10 cellular contexts compared by ENCODE assay signal in genomic region chr6:106739387-106739786, GRCh38.
A peak's percentile ranks its signal among the peaks of the same experiment; 100 is the strongest.
DNase-seq lines count a peak whose midpoint lies in the region; ATAC-seq, FAIRE-seq and TF ChIP-seq lines count a peak whose summit lies in the region.
"Had no signal": no experiment of that assay in that cellular context is flagged by ENCODE, and none has a peak within 500 bp of the region (broad histone marks: within the 10 kb centered on the region; RNA-seq: fewer than 3 reads in every experiment).

No MANE protein-coding gene starts in this region.

- H3K4me1 Mint-ChIP-seq in activated CD4-positive, alpha-beta T cell treated with anti-CD3 and anti-CD28 coated beads, Interleukin-2, amount 10 ng/mL, durations not matched to agents 7 days and 5 days = no peaks in the 10 kb centered on the region
- no peaks in the 10 kb centered on the region for H3K4me1 Mint-ChIP-seq in activated naive CD4-positive, alpha-beta T cell treated with anti-CD3 and anti-CD28 coated beads, Interleukin-2, amount 10 ng/mL, durations not matched to agents 7 days and 5 days
- H3K4me1 Mint-ChIP-seq: naive thymus-derived CD4-positive, alpha-beta T cell had no signal

- CTCF ChIA-PET in A549 (lab: Yijun Ruan, JAX) = no interaction called here
- CTCF ChIA-PET in activated CD4-positive, alpha-beta T cell treated with anti-CD3 and anti-CD28 coated beads, Interleukin-2, amount 10 ng/mL, durations not matched to agents 7 days and 5 days (lab: Charles Lee) = no interaction called here
- CTCF ChIA-PET in activated naive CD4-positive, alpha-beta T cell treated with anti-CD3 and anti-CD28 coated beads, Interleukin-2, amount 10 ng/mL, durations not matched to agents 7 days and 5 days (lab: Charles Lee) = no interaction called here

- TF ChIP-seq POLR2A in A549 (IDR thresholded peaks at IDR 0.05; ENCODE audit: low read length) = no peak

- DNase-seq in A549 (ENCODE audit: low read depth in 1 of 2, low spot score in 1 of 2) = peak; percentile 34 to 56
- peak; percentile 69 for DNase-seq in NCI-H2196 treated with DMSO at 0.1 percent for 48 hours (lab: John Stamatoyannopoulos, UW; ENCODE audit: unreplicated experiment)
- peak; percentile 98 for DNase-seq in epithelial cell of prostate (ENCODE audit: low read depth, low spot score)
- DNase-seq in midbrain (lab: John Stamatoyannopoulos, UW) = peak; percentile 25
- no peak for DNase-seq in activated CD4-positive, alpha-beta T cell treated with anti-CD3 and anti-CD28 coated beads, Interleukin-2, amount 10 ng/mL, durations not matched to agents 7 days and 5 days
- no peak for DNase-seq in activated naive CD4-positive, alpha-beta T cell treated with anti-CD3 and anti-CD28 coated beads, Interleukin-2, amount 10 ng/mL, durations not matched to agents 7 days and 5 days
- DNase-seq: naive thymus-derived CD4-positive, alpha-beta T cell had no signal

- H3K27ac ChIP-seq in A549 (peak overlapping the region; percentile 67 to 86), epithelial cell of prostate (peak overlapping the region; percentile 55)

- H3K4me3 ChIP-seq in A549 = no peak overlapping the region

- H3K36me3 Mint-ChIP-seq in activated CD4-positive, alpha-beta T cell treated with anti-CD3 and anti-CD28 coated beads, Interleukin-2, amount 10 ng/mL, durations not matched to agents 7 days and 5 days (ENCODE audit: low read depth) = no peaks in the 10 kb centered on the region
- H3K36me3 Mint-ChIP-seq in activated naive CD4-positive, alpha-beta T cell treated with anti-CD3 and anti-CD28 coated beads, Interleukin-2, amount 10 ng/mL, durations not matched to agents 7 days and 5 days = no peaks in the 10 kb centered on the region
- H3K36me3 Mint-ChIP-seq: naive thymus-derived CD4-positive, alpha-beta T cell had no signal

- POLR2A ChIA-PET in A549 (lab: Yijun Ruan, JAX) = no interaction called here
- POLR2A ChIA-PET in activated CD4-positive, alpha-beta T cell treated with anti-CD3 and anti-CD28 coated beads, Interleukin-2, amount 10 ng/mL, durations not matched to agents 7 days and 5 days (lab: Charles Lee) = no interaction called here

- ATAC-seq in A549 = peak; percentile 80 to 89
- no peak for ATAC-seq in GM21825 (IDR thresholded peaks at IDR 0.05; ENCODE audit: unreplicated experiment)
- ATAC-seq in HG03521 (IDR thresholded peaks at IDR 0.05; ENCODE audit: unreplicated experiment) = no peak
- ATAC-seq: activated CD4-positive, CD25-positive, alpha-beta regulatory T cell treated with anti-CD3 and anti-CD28 coated beads, Interleukin-2, amount 50 U/mL, for 24 hours; naive thymus-derived CD4-positive, alpha-beta T cell had no signal

- peaks cover 32% of the 10 kb centered on the region for H3K27me3 Mint-ChIP-seq in activated CD4-positive, alpha-beta T cell treated with anti-CD3 and anti-CD28 coated beads, Interleukin-2, amount 10 ng/mL, durations not matched to agents 7 days and 5 days
- peaks cover 12% of the 10 kb centered on the region for H3K27me3 Mint-ChIP-seq in activated naive CD4-positive, alpha-beta T cell treated with anti-CD3 and anti-CD28 coated beads, Interleukin-2, amount 10 ng/mL, durations not matched to agents 7 days and 5 days

- H3K9me3 Mint-ChIP-seq in activated CD4-positive, alpha-beta T cell treated with anti-CD3 and anti-CD28 coated beads, Interleukin-2, amount 10 ng/mL, durations not matched to agents 7 days and 5 days = no peaks in the 10 kb centered on the region
- H3K9me3 Mint-ChIP-seq in activated naive CD4-positive, alpha-beta T cell treated with anti-CD3 and anti-CD28 coated beads, Interleukin-2, amount 10 ng/mL, durations not matched to agents 7 days and 5 days = no peaks in the 10 kb centered on the region

- WGBS in A549 (ENCODE audit: missing lambda C conversion rate) = 43% methylated on average over 3 of the region's 5 CpGs

- H3K27ac Mint-ChIP-seq in activated CD4-positive, alpha-beta T cell treated with anti-CD3 and anti-CD28 coated beads, Interleukin-2, amount 10 ng/mL, durations not matched to agents 7 days and 5 days = no peak overlapping the region
- no peak overlapping the region for H3K27ac Mint-ChIP-seq in activated naive CD4-positive, alpha-beta T cell treated with anti-CD3 and anti-CD28 coated beads, Interleukin-2, amount 10 ng/mL, durations not matched to agents 7 days and 5 days
- H3K27ac Mint-ChIP-seq: naive thymus-derived CD4-positive, alpha-beta T cell had no signal

- H3K9me3 ChIP-seq in A549 = peaks cover 6% of the 10 kb centered on the region; the same call in 1 of the 3 replicates

- TF ChIP-seq EP300 in A549 (IDR thresholded peaks at IDR 0.05) = no peak

- H3K4me3 Mint-ChIP-seq in activated CD4-positive, alpha-beta T cell treated with anti-CD3 and anti-CD28 coated beads, Interleukin-2, amount 10 ng/mL, durations not matched to agents 7 days and 5 days = no peak overlapping the region
- H3K4me3 Mint-ChIP-seq in activated naive CD4-positive, alpha-beta T cell treated with anti-CD3 and anti-CD28 coated beads, Interleukin-2, amount 10 ng/mL, durations not matched to agents 7 days and 5 days = no peak overlapping the region
- H3K4me3 Mint-ChIP-seq: naive thymus-derived CD4-positive, alpha-beta T cell had no signal

- peak overlapping the region; percentile 33; the same call in 2 of the 3 replicates for H3K4me2 ChIP-seq in A549

- FAIRE-seq in A549 (lab: Jason Lieb, UNC) = no peak

- no peak for TF ChIP-seq CTCF in A549 (IDR thresholded peaks at IDR 0.05)

- H3K4me1 ChIP-seq in A549 = peaks cover 30% of the 10 kb centered on the region

- peak in 1 of 2 experiments; percentile 39; a peak in 1 of 5 replicates for TF ChIP-seq RAD21 in A549 (conservative IDR thresholded peaks at IDR 0.05 in 1 of 2, IDR thresholded peaks at IDR 0.05 in 1 of 2)

TF ChIP-seq in A549, 52 proteins besides CTCF, POLR2A, EP300 and RAD21 (continues in another document):
- TF ChIP-seq ZSCAN20 (CRISPR knock-in tag; IDR thresholded peaks at IDR 0.05) = no peak
- TF ChIP-seq NR3C1 (IDR thresholded peaks at IDR 0.05) = no peak
- TF ChIP-seq HOXB13 (CRISPR knock-in tag; IDR thresholded peaks at IDR 0.05; ENCODE audit: low read depth) = no peak
- no peak for TF ChIP-seq ZC3H11A (IDR thresholded peaks at IDR 0.05)
- TF ChIP-seq RCOR1 (IDR thresholded peaks at IDR 0.05; ENCODE audit: low read depth, low read length) = no peak
- no peak for TF ChIP-seq USF2 (IDR thresholded peaks at IDR 0.05)
- no peak for TF ChIP-seq HDAC2 (IDR thresholded peaks at IDR 0.05)
- TF ChIP-seq, protein P1, sequence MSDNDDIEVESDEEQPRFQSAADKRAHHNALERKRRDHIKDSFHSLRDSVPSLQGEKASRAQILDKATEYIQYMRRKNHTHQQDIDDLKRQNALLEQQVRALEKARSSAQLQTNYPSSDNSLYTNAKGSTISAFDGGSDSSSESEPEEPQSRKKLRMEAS (IDR thresholded peaks at IDR 0.05) = peak; percentile 46; the same call in 1 of the 2 replicates
- TF ChIP-seq, protein P2, sequence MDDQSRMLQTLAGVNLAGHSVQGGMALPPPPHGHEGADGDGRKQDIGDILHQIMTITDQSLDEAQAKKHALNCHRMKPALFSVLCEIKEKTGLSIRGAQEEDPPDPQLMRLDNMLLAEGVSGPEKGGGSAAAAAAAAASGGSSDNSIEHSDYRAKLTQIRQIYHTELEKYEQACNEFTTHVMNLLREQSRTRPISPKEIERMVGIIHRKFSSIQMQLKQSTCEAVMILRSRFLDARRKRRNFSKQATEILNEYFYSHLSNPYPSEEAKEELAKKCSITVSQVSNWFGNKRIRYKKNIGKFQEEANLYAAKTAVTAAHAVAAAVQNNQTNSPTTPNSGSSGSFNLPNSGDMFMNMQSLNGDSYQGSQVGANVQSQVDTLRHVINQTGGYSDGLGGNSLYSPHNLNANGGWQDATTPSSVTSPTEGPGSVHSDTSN (IDR thresholded peaks at IDR 0.05) = no peak
- TF ChIP-seq ELK1 (IDR thresholded peaks at IDR 0.05; ENCODE audit: low read depth, low read length) = no peak
- TF ChIP-seq SREBF2 (IDR thresholded peaks at IDR 0.05) = no peak
- TF ChIP-seq JUNB (IDR thresholded peaks at IDR 0.05) = 0 out of 2 replicates have a peak, but pooled peaks have one; percentile 23
- TF ChIP-seq SMC3 (IDR thresholded peaks at IDR 0.05) = peak; percentile 27; the same call in 1 of the 3 replicates
- TF ChIP-seq, protein P3, sequence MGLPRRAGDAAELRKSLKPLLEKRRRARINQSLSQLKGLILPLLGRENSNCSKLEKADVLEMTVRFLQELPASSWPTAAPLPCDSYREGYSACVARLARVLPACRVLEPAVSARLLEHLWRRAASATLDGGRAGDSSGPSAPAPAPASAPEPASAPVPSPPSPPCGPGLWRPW (IDR thresholded peaks at IDR 0.05) = no peak
- TF ChIP-seq, protein P4, sequence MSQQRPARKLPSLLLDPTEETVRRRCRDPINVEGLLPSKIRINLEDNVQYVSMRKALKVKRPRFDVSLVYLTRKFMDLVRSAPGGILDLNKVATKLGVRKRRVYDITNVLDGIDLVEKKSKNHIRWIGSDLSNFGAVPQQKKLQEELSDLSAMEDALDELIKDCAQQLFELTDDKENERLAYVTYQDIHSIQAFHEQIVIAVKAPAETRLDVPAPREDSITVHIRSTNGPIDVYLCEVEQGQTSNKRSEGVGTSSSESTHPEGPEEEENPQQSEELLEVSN (IDR thresholded peaks at IDR 0.05; ENCODE audit: borderline replicate concordance, low read depth) = no peak
- no peak for TF ChIP-seq RARB (CRISPR knock-in tag; IDR thresholded peaks at IDR 0.05)
- no peak for TF ChIP-seq NFE2L2 (conservative IDR thresholded peaks at IDR 0.05; ENCODE audit: low read length)
- no peak for TF ChIP-seq BHLHE40 (IDR thresholded peaks at IDR 0.05; ENCODE audit: low read depth, low read length)
- TF ChIP-seq PHF8 (IDR thresholded peaks at IDR 0.05; ENCODE audit: borderline replicate concordance, low read depth) = no peak
- TF ChIP-seq TFCP2L1 (CRISPR knock-in tag; IDR thresholded peaks at IDR 0.05) = no peak
- TF ChIP-seq EHMT2 (IDR thresholded peaks at IDR 0.05; ENCODE audit: low read depth) = no peak

Comparison
In these comparisons a context has a peak if more than half of its experiments do, and no peak if none do; other contexts are left out.
1. ATAC-seq: peak in A549 (2 of 2); none in GM21825 (single experiment) and HG03521 (single experiment).
2. DNase-seq: peak in A549 (2 of 2), NCI-H2196 treated with DMSO at 0.1 percent for 48 hours (single experiment), epithelial cell of prostate (single experiment) and midbrain (single experiment); none in activated CD4-positive, alpha-beta T cell treated with anti-CD3 and anti-CD28 coated beads, Interleukin-2, amount 10 ng/mL, durations not matched to agents 7 days and 5 days (single experiment) and activated naive CD4-positive, alpha-beta T cell treated with anti-CD3 and anti-CD28 coated beads, Interleukin-2, amount 10 ng/mL, durations not matched to agents 7 days and 5 days (single experiment).